Comparison of ENCODE assay signal across 13 cellular contexts in the genomic region with DNA sequence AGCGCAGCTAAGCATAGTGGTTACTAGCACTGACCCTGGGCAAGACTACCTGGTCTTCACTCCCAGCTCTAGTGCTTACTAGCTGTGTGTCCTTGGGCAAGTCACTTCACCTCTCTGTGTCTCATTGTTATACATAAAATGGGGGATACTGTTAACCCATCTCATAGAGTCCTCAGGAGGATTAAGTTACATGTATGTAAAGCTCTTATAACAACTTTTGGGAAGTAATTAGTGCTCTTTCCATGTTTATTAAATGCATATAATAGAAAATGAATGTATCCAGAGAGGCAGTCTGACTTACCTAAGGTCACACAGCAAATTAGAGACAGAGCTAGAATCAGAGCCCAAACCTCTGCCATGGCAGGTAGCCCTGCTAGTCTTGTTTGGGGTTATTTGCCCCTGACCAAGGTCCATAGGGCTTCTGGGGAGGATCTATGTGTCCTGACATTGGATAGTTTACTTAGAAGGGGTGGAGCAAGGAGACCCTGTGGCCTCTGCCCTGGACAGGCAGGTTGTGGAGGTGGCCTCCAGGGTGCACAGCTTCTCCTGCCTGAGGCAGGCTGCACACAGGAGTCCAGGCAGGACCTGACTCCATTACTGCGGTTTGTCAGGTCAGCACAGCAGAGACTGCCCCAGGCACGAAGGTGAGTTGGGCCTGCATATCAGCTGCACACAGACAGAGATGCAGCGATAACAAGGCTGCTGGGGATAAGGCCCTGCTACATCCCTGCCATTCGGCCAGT. TPM values are rescaled to one million over a fixed set of nuclear protein-coding genes. Genes with fewer than 3 reads are reported as not detected.
DNase-seq lines count a peak whose midpoint lies in the region; ATAC-seq, FAIRE-seq and TF ChIP-seq lines count a peak whose summit lies in the region.
"Had no signal": no experiment of that assay in that cellular context is flagged by ENCODE, and none has a peak within 500 bp of the region (broad histone marks: within the 10 kb centered on the region; RNA-seq: fewer than 3 reads in every experiment).

No MANE protein-coding gene starts in this region.

- intact Hi-C loops in activated CD4-positive, alpha-beta T cell treated with anti-CD3 and anti-CD28 coated beads for 36 hours (cut with DNase I, micrococcal nuclease) = loop anchor here (2.0 to 10.0 kb wide), 6 partner anchors 75 to 817 kb away; partner anchors contain the start of genes BRPF3 (in 1 of the 2), KCTD20 (in 1 of the 2) and PXT1 (in 1 of the 2)

- no peaks in the 10 kb centered on the region for H3K27me3 Mint-ChIP-seq in activated CD4-positive, alpha-beta T cell treated with anti-CD3 and anti-CD28 coated beads for 36 hours

- H3K4me1 Mint-ChIP-seq in activated CD4-positive, alpha-beta T cell treated with anti-CD3 and anti-CD28 coated beads for 36 hours = peaks cover 90% of the 10 kb centered on the region

- H4K20me1 ChIP-seq in SU-DHL-6 (ENCODE audit: low read depth, low read length) (no peaks in the 10 kb centered on the region), GM23248 (ENCODE audit: insufficient read depth) (no peaks in the 10 kb centered on the region)

- H3K27ac ChIP-seq in SU-DHL-6 (ENCODE audit: low read depth, low read length) (peak overlapping the region; percentile 76), small intestine (ENCODE audit: low read depth in 1 of 2, low read length in 1 of 2) (peak overlapping the region; percentile 34 to 87), GM23248 (no peak overlapping the region)
- H3K27ac ChIP-seq: ascending aorta had no signal

- peaks cover 7% of the 10 kb centered on the region for H3K36me3 Mint-ChIP-seq in activated CD4-positive, alpha-beta T cell treated with anti-CD3 and anti-CD28 coated beads for 36 hours (ENCODE audit: low read depth)

- no peak for ATAC-seq in activated CD4-positive, alpha-beta T cell treated with anti-CD3 and anti-CD28 coated beads for 36 hours
- ATAC-seq in GM21723 (IDR thresholded peaks at IDR 0.05; ENCODE audit: unreplicated experiment) = no peak

- H3K4me3 Mint-ChIP-seq in activated CD4-positive, alpha-beta T cell treated with anti-CD3 and anti-CD28 coated beads for 36 hours = peak overlapping the region; percentile 72
- H3K4me3 Mint-ChIP-seq: neural crest cell had no signal

- peak overlapping the region; percentile 48 for H3K4me2 ChIP-seq in SU-DHL-6 (ENCODE audit: low read depth, low read length, poor library complexity, severe bottlenecking)
- no peak overlapping the region for H3K4me2 ChIP-seq in GM23248 (ENCODE audit: unreplicated experiment)

- no peak for DNase-seq in activated CD4-positive, alpha-beta T cell treated with anti-CD3 and anti-CD28 coated beads for 36 hours
- DNase-seq in activated CD4-positive, alpha-beta T cell treated with anti-CD3 and anti-CD28 coated beads, Interleukin-2, amount 50 U/mL, for 48 hours = no peak
- DNase-seq in erythroblast (lab: John Stamatoyannopoulos, UW) (peak; percentile 46 to 53), small intestine (no peak), GM23248 (no peak), NCI-H1930 (lab: John Stamatoyannopoulos, UW) (no peak)
- DNase-seq: NCI-H1436 had no signal

- H3F3A ChIP-seq in SU-DHL-6 (ENCODE audit: insufficient read depth) (peaks cover 30% of the 10 kb centered on the region), GM23248 (ENCODE audit: insufficient read depth) (peaks cover 17% of the 10 kb centered on the region; the same call in 1 of the 2 replicates)

- peak overlapping the region; percentile 99 for H3K27ac Mint-ChIP-seq in activated CD4-positive, alpha-beta T cell treated with anti-CD3 and anti-CD28 coated beads for 36 hours

- H3K4me1 ChIP-seq in small intestine (ENCODE audit: control insufficient read depth in 2 of 2, insufficient read depth in 1 of 2, low read depth in 1 of 2, low read length in 1 of 2) (peaks cover 3 to 4% of the 10 kb centered on the region in 2 donors), GM23248 (ENCODE audit: insufficient read depth) (peaks cover 17% of the 10 kb centered on the region)

- no peaks in the 10 kb centered on the region for H3K9me3 Mint-ChIP-seq in activated CD4-positive, alpha-beta T cell treated with anti-CD3 and anti-CD28 coated beads for 36 hours (ENCODE audit: low read depth)
- H3K9me3 Mint-ChIP-seq: neural crest cell had no signal

- H3K27me3 ChIP-seq in SU-DHL-6 (ENCODE audit: low read length) = no peaks in the 10 kb centered on the region
- H3K27me3 ChIP-seq in small intestine (ENCODE audit: control insufficient read depth in 2 of 2, insufficient read depth in 2 of 2, low read length in 2 of 2) = no peaks in the 10 kb centered on the region
- H3K27me3 ChIP-seq in GM23248 (replicated peaks; ENCODE audit: insufficient read depth) = no peaks in the 10 kb centered on the region
- H3K27me3 ChIP-seq: ascending aorta had no signal

- FAIRE-seq in small intestine (lab: Jason Lieb, UNC) = no peak
- FAIRE-seq: frontal cortex, urothelium cell line had no signal

- no peaks in the 10 kb centered on the region for H3K36me3 ChIP-seq in SU-DHL-6 (ENCODE audit: low read length)
- no peaks in the 10 kb centered on the region for H3K36me3 ChIP-seq in small intestine (ENCODE audit: control insufficient read depth in 2 of 2, insufficient read depth in 2 of 2, low read length in 2 of 2)
- H3K36me3 ChIP-seq in GM23248 (ENCODE audit: low read depth) = no peaks in the 10 kb centered on the region

- 82 to 92% (median 88%) methylated on average over 5 of the region's 5 CpGs for WGBS in small intestine, 3 donors
- WGBS in GM23248 (ENCODE audit: low coverage in 1 of 2, low lambda C conversion rate in 2 of 2, missing lambda C conversion rate in 2 of 2), 2 experiments = 80 to 85% methylated on average over 5 of the region's 5 CpGs

- CTCF ChIA-PET in activated CD4-positive, alpha-beta T cell treated with anti-CD3 and anti-CD28 coated beads for 36 hours (lab: Charles Lee) = interaction anchor here (0.5 to 2.6 kb wide), 15 partner anchors 9 to 1401 kb away, joined by 3 to 32 read pairs (median 4); partner anchors contain the start of genes MAPK13 and MAPK14

- in situ Hi-C loops in GM23248 (cut with MboI) = loop anchor here (10.0 kb wide), 1 partner anchor 243 kb away; no protein-coding TSS in a partner anchor

- H3K9ac ChIP-seq in SU-DHL-6 (ENCODE audit: low read length) (peak overlapping the region; percentile 46; the same call in 1 of the 2 replicates), GM23248 (no peak overlapping the region)

- H2AFZ ChIP-seq in SU-DHL-6 (ENCODE audit: low read depth, low read length, severe bottlenecking) = no peak overlapping the region
- no peak overlapping the region for H2AFZ ChIP-seq in GM23248

- H3K79me2 ChIP-seq in SU-DHL-6 (ENCODE audit: insufficient read depth, low read length) (no peaks in the 10 kb centered on the region), GM23248 (ENCODE audit: insufficient read depth) (no peaks in the 10 kb centered on the region)

- H3K9me3 ChIP-seq in SU-DHL-6 (ENCODE audit: insufficient read depth, low read length) (no peaks in the 10 kb centered on the region), small intestine (ENCODE audit: control insufficient read depth, low read depth) (no peaks in the 10 kb centered on the region), GM23248 (ENCODE audit: low read depth) (no peaks in the 10 kb centered on the region)
- H3K9me3 ChIP-seq: ascending aorta had no signal

- no peaks in the 10 kb centered on the region for H3K9me2 ChIP-seq in SU-DHL-6 (replicated peaks; ENCODE audit: insufficient read depth, low read length)
- H3K9me2 ChIP-seq in GM23248 (ENCODE audit: insufficient read depth) = no peaks in the 10 kb centered on the region

- no peak for TF ChIP-seq CTCF in SU-DHL-6 (IDR thresholded peaks at IDR 0.05; ENCODE audit: insufficient read depth, low read length, poor library complexity, severe bottlenecking)

- POLR2A ChIA-PET in activated CD4-positive, alpha-beta T cell treated with anti-CD3 and anti-CD28 coated beads for 36 hours (lab: Charles Lee) = interaction anchor here (0.9 to 2.3 kb wide), 4 partner anchors 8 to 151 kb away, joined by 3 to 31 read pairs (median 8); partner anchors contain the start of gene MAPK14

- H3K4me3 ChIP-seq in SU-DHL-6 (ENCODE audit: insufficient read depth, low read length, poor library complexity, severe bottlenecking) (no peak overlapping the region), small intestine (ENCODE audit: low read depth in 1 of 2, low read length in 2 of 2) (no peak overlapping the region), GM23248 (no peak overlapping the region)
- H3K4me3 ChIP-seq: ascending aorta had no signal

- no peak for TF ChIP-seq POLR2A in erythroblast (IDR thresholded peaks at IDR 0.05; ENCODE audit: low read length)

RNA-seq across cellular contexts. Expression of gene MAPK13, which starts 8.4 kb away (rescaled TPM):
- total RNA-seq in activated CD4-positive, alpha-beta T cell treated with anti-CD3 and anti-CD28 coated beads for 36 hours = 10 to 100 TPM; 63.0 to 65.1 TPM
- 100 to 1,000 TPM in 1 of 3 donors, 10 to 100 TPM in 2; 86.7 to 108 (median 95.5) TPM for polyA plus RNA-seq in small intestine
- 3.0 and 6.6 TPM in 2 replicates for total RNA-seq in GM23248 (2014; rRNA removed; shearing (Covaris generic))
- 2.9 and 3.2 TPM in 2 replicates for polyA plus RNA-seq in GM23248 (2016; fragmentation: Nextera tagmentation; extraction: Ambion mirVana)

Comparison
In these comparisons a context has a peak if more than half of its experiments do, and no peak if none do; other contexts are left out.
1. DNase-seq: peak in erythroblast (2 of 2); none in activated CD4-positive, alpha-beta T cell treated with anti-CD3 and anti-CD28 coated beads for 36 hours (single experiment), activated CD4-positive, alpha-beta T cell treated with anti-CD3 and anti-CD28 coated beads, Interleukin-2, amount 50 U/mL, for 48 hours (0 of 2), small intestine (single experiment), GM23248 (single experiment) and NCI-H1930 (0 of 2).